Comparison of ENCODE assay signal across 8 cellular contexts in the genomic region with DNA sequence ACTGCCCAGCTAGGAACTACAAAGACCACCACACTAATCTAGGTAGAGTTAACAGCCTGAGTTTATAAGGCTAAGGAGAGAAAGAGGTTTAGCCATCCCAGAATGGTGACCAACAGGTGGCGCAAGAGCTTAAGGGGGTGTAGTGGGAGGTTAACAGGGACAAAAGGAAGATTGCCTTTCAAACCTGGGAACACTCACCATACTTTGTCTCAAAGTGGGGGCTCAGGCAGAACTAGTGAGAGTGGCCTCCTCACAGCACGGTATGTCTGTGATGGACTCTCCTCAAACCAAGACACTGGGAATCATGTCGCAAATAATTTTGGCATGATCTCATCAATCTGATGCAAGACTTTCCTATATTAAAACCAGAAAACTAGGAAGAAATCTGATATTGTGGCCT. TPM values are rescaled to one million over a fixed set of nuclear protein-coding genes. Genes with fewer than 3 reads are reported as not detected.
DNase-seq lines count a peak whose midpoint lies in the region; TF ChIP-seq lines count a peak whose summit lies in the region.

No MANE protein-coding gene starts in this region.

- H3K4me3 ChIP-seq in fibroblast of the aortic adventitia (ENCODE audit: low read depth, low read length) = no peak overlapping the region

- DNase-seq in SIG-M5 treated with dmso at 0.1 percent for 504 hours (lab: John Stamatoyannopoulos, UW; ENCODE audit: unreplicated experiment) = peak; percentile 29
- DNase-seq in SIG-M5 (lab: John Stamatoyannopoulos, UW) = no peak
- peak; percentile 22 for DNase-seq in NOMO-1 treated with DMSO at 0.1 percent for 48 hours (lab: John Stamatoyannopoulos, UW; ENCODE audit: unreplicated experiment)
- peak; percentile 41 for DNase-seq in activated T-cell treated with anti-CD3 and anti-CD28 coated beads for 48 hours (ENCODE audit: low read depth)
- peak; percentile 52 for DNase-seq in fibroblast of the aortic adventitia (ENCODE audit: low read depth)
- peak; percentile 27 to 49 (median 43) for DNase-seq in stimulated activated CD4-positive, alpha-beta T cell treated with anti-CD3 and anti-CD28 coated beads, Interleukin-12 subunit alpha, Interleukin-12 subunit beta, amount 100 ng/mL, for 48 hours (ENCODE audit: low read depth in 2 of 3, low spot score in 1 of 3)
- DNase-seq in posterior vena cava (ENCODE audit: low spot score) = no peak
- no peak for DNase-seq in DMS79 treated with DMSO at 0.1 percent for 48 hours (lab: John Stamatoyannopoulos, UW)

- TF ChIP-seq CTCF in fibroblast of the aortic adventitia (IDR thresholded peaks at IDR 0.05; ENCODE audit: insufficient read depth, low read length) = peak; percentile 43

- intact Hi-C loops in posterior vena cava (cut with DNase I) = no loop called here

RNA-seq across cellular contexts. Expression of gene CCNI, which starts 23.4 kb away (rescaled TPM):
- 136 and 190 TPM in 2 replicates for total RNA-seq in fibroblast of the aortic adventitia (ENCODE audit: low replicate concordance)
- 100 to 1,000 TPM; 347 to 394 TPM for total RNA-seq in posterior vena cava

Comparison
In these comparisons a context has a peak if more than half of its experiments do, and no peak if none do; other contexts are left out.
1. DNase-seq: peak in SIG-M5 treated with dmso at 0.1 percent for 504 hours (single experiment), NOMO-1 treated with DMSO at 0.1 percent for 48 hours (single experiment), activated T-cell treated with anti-CD3 and anti-CD28 coated beads for 48 hours (single experiment), fibroblast of the aortic adventitia (single experiment) and stimulated activated CD4-positive, alpha-beta T cell treated with anti-CD3 and anti-CD28 coated beads, Interleukin-12 subunit alpha, Interleukin-12 subunit beta, amount 100 ng/mL, for 48 hours (3 of 3); none in SIG-M5 (single experiment), posterior vena cava (single experiment) and DMS79 treated with DMSO at 0.1 percent for 48 hours (single experiment).